ENCODE assay signal across 10 cellular contexts in the genomic region with DNA sequence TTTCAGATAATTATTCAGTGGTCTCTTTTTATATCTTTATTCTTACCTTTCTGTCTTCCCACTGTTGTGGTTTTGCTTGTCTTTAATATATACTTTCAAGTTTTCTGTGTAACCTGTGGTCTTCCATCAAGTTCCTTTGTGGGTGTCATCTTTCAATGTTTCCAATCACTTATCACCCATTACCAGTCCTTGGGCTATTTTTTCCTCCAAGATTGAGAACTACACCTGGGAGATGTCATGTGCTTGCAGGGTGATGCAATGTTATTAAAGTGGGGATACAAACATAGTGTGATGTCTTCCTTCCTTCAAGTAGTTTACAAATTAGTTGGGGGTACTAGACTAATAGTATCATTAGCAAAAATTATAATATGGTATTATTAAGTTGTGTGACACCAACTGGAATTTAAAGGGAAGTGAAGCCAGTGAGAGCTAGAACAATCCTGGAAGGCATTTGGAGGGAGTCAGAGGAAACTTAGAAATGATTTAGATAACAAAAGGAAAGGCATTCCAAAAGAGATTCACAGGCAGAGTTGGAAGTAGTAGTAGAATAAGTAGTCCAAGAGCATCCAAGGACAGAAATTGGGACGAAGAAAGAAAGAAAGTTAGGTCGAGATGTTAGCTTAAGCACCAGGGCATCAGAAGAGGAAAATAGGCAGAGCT. TPM values are rescaled to one million over a fixed set of nuclear protein-coding genes. Genes with fewer than 3 reads are reported as not detected.
DNase-seq lines count a peak whose midpoint lies in the region; ATAC-seq and TF ChIP-seq lines count a peak whose summit lies in the region.
"Had no signal": no experiment of that assay in that cellular context is flagged by ENCODE, and none has a peak within 500 bp of the region (broad histone marks: within the 10 kb centered on the region; RNA-seq: fewer than 3 reads in every experiment).

No MANE protein-coding gene starts in this region.

- peak overlapping the region in 3 of 4 donors; percentile 29 to 100 (median 42) for H3K27ac ChIP-seq in sigmoid colon
- H3K27ac ChIP-seq in spleen = peak overlapping the region in 4 of 8 donors; percentile 5 to 29 (median 14)

- H3K9me3 ChIP-seq in sigmoid colon (no peaks in the 10 kb centered on the region), spleen (peaks cover 0 to 8% (median 6%) of the 10 kb centered on the region in 8 donors)

- peak overlapping the region; percentile 56 for H3K4me3 Mint-ChIP-seq in T-helper 2 cell treated with Interferon-gamma antibody and Interleukin-4, amounts not matched to agents 5 μg/mL and 100 μg/mL, for 36 hours
- H3K4me3 Mint-ChIP-seq in endothelial cell (ENCODE audit: unreplicated experiment) = peak overlapping the region; percentile 7

- no peak for DNase-seq in T-helper 2 cell treated with Interferon-gamma antibody and Interleukin-4, amounts not matched to agents 5 μg/mL and 100 μg/mL, for 36 hours (ENCODE audit: low spot score)
- DNase-seq in T-helper 2 cell (no peak), NAMALWA (ENCODE audit: low spot score) (peak; percentile 67), endothelial cell (ENCODE audit: low spot score) (no peak), sigmoid colon (no peak), spleen (no peak)
- DNase-seq: activated effector memory CD4-positive, alpha-beta T cell treated with anti-CD3 and anti-CD28 coated beads, Interleukin-2, amount 50 U/mL, for 16 hours; MG63 had no signal

- H3K4me1 Mint-ChIP-seq in T-helper 2 cell treated with Interferon-gamma antibody and Interleukin-4, amounts not matched to agents 5 μg/mL and 100 μg/mL, for 36 hours (ENCODE audit: low read depth) = peaks cover 34% of the 10 kb centered on the region
- H3K4me1 Mint-ChIP-seq in endothelial cell (ENCODE audit: unreplicated experiment) = peaks cover 24% of the 10 kb centered on the region

- H3K27me3 ChIP-seq in sigmoid colon = no peaks in the 10 kb centered on the region
- H3K27me3 ChIP-seq in spleen (replicated peaks in 1 of 7) = no peaks in the 10 kb centered on the region
- H3K27me3 ChIP-seq: MG63 had no signal

- no peak for TF ChIP-seq EP300 in sigmoid colon (IDR thresholded peaks at IDR 0.05)

- no peak overlapping the region for H3K27ac Mint-ChIP-seq in T-helper 2 cell treated with Interferon-gamma antibody and Interleukin-4, amounts not matched to agents 5 μg/mL and 100 μg/mL, for 36 hours
- no peak overlapping the region for H3K27ac Mint-ChIP-seq in endothelial cell (ENCODE audit: unreplicated experiment)

- peaks cover 7% of the 10 kb centered on the region for H3K9me3 Mint-ChIP-seq in T-helper 2 cell treated with Interferon-gamma antibody and Interleukin-4, amounts not matched to agents 5 μg/mL and 100 μg/mL, for 36 hours
- no peaks in the 10 kb centered on the region for H3K9me3 Mint-ChIP-seq in endothelial cell (ENCODE audit: unreplicated experiment)

- H3K36me3 Mint-ChIP-seq in T-helper 2 cell treated with Interferon-gamma antibody and Interleukin-4, amounts not matched to agents 5 μg/mL and 100 μg/mL, for 36 hours (ENCODE audit: low read depth) = peaks cover 14% of the 10 kb centered on the region
- peaks cover 3% of the 10 kb centered on the region for H3K36me3 Mint-ChIP-seq in endothelial cell (ENCODE audit: low read depth, unreplicated experiment)

- H3K4me1 ChIP-seq in sigmoid colon = peaks cover 0 to 73% (median 48%) of the 10 kb centered on the region in 4 donors
- peaks cover 26 to 81% (median 51%) of the 10 kb centered on the region in 6 donors for H3K4me1 ChIP-seq in spleen

- H3K27me3 Mint-ChIP-seq in T-helper 2 cell treated with Interferon-gamma antibody and Interleukin-4, amounts not matched to agents 5 μg/mL and 100 μg/mL, for 36 hours (ENCODE audit: low read depth) = no peaks in the 10 kb centered on the region
- H3K27me3 Mint-ChIP-seq in endothelial cell (ENCODE audit: unreplicated experiment) = peaks cover 16% of the 10 kb centered on the region

- H3K4me3 ChIP-seq in sigmoid colon (no peak overlapping the region), spleen (peak overlapping the region in 2 of 8 donors; percentile 78 to 86)

- TF ChIP-seq POLR2A in sigmoid colon (IDR thresholded peaks at IDR 0.05) = no peak
- no peak for TF ChIP-seq POLR2A in spleen (IDR thresholded peaks at IDR 0.05)

- intact Hi-C loops in sigmoid colon (cut with DNase I) = loop anchor here (5.0 to 10.0 kb wide), 4 partner anchors 118 to 747 kb away; partner anchors contain the start of genes CDADC1, ITM2B and RCBTB1
- intact Hi-C loops in spleen (cut with DNase I; ENCODE audit: low total_unique reads) = no loop called here

- ATAC-seq in GM19395 (IDR thresholded peaks at IDR 0.05; ENCODE audit: unreplicated experiment) = no peak
- no peak for ATAC-seq in GM21360 (IDR thresholded peaks at IDR 0.05; ENCODE audit: unreplicated experiment)

- WGBS in sigmoid colon, 2 donors = 78 to 92% methylated on average over 2 of the region's 2 CpGs
- 75 to 90% (median 87%) methylated on average over 2 of the region's 2 CpGs for WGBS in spleen, 5 donors

- no peak for TF ChIP-seq CTCF in endothelial cell (IDR thresholded peaks at IDR 0.05; ENCODE audit: unreplicated experiment)
- TF ChIP-seq CTCF in sigmoid colon (IDR thresholded peaks at IDR 0.05) = no peak
- no peak for TF ChIP-seq CTCF in spleen (IDR thresholded peaks at IDR 0.05 in 8 of 11, conservative IDR thresholded peaks at IDR 0.05 in 3 of 11)

- H3K36me3 ChIP-seq in sigmoid colon (no peaks in the 10 kb centered on the region), spleen (no peaks in the 10 kb centered on the region)
- H3K36me3 ChIP-seq: MG63 had no signal

RNA-seq across cellular contexts. Expression of gene FNDC3A, which starts 3.4 kb away (rescaled TPM):
- total RNA-seq in endothelial cell (ENCODE audit: unreplicated experiment) (39.4 TPM), sigmoid colon (10 to 100 TPM; 47.8 to 61.4 (median 54.3) TPM), spleen (10 to 100 TPM; 45.3 to 83.7 (median 56.5) TPM)
- polyA plus RNA-seq in sigmoid colon (10 to 100 TPM; 14.4 to 16.2 (median 15.8) TPM), spleen (10 to 100 TPM; 11.2 to 16.1 (median 13.3) TPM)
